Comparison of ENCODE assay signal across 6 cellular contexts in the genomic region with DNA sequence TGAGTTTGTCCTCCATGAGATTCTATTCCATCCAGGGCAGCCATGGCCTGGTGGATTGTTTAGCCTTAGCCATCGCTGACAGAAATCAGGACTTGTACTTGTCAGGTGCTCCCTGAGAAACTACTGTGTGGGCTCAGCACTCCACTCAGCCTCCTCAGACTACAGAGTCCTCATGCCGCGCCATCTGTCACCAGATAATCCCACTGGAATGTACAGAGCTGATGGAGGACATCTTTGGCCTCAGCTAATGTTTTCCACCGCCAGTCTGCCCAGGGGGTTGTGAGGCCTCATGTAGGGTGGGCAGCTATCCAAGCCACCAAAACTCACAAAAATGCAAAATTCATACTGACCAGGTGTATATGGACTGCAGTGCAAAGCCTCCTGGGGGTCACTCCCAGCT. TPM values are rescaled to one million over a fixed set of nuclear protein-coding genes. Genes with fewer than 3 reads are reported as not detected.
"Had no signal": no experiment of that assay in that cellular context is flagged by ENCODE, and none has a peak within 500 bp of the region (broad histone marks: within the 10 kb centered on the region; RNA-seq: fewer than 3 reads in every experiment).

No MANE protein-coding gene starts in this region.

RNA-seq across cellular contexts. Expression of a gene that starts 48.6 kb away (rescaled TPM):
- total RNA-seq: GM23338, H1, H9, HT-29, IMR-90, K562 had no signal
- polyA plus RNA-seq: GM23338, IMR-90, K562 had no signal
